In the genomic region with DNA sequence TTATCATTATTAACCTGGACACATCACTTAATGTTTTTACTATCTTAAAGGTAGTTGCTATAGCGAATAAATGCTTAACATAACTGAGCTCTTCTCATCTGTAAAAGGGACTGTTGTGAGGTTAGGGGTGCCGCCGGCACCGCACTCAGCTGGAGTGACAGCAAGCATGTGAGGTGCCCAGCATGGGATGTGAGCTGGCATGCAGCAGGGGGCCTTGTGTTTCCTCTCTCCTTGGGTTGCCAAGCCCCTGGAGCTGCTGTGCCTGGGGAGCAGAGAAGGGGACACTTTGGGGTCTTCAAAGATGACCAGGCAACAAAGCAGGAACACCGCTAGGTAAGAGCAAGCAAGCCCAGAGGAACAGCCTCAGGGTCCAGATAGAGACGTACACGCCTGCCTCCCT, we compare ENCODE assay signal across 11 cellular contexts. TPM values are rescaled to one million over a fixed set of nuclear protein-coding genes. Genes with fewer than 3 reads are reported as not detected.
DNase-seq lines count a peak whose midpoint lies in the region; ATAC-seq, FAIRE-seq and TF ChIP-seq lines count a peak whose summit lies in the region.
"Had no signal": no experiment of that assay in that cellular context is flagged by ENCODE, and none has a peak within 500 bp of the region (broad histone marks: within the 10 kb centered on the region; RNA-seq: fewer than 3 reads in every experiment).

No MANE protein-coding gene starts in this region.

- H3K27me3 ChIP-seq in BLaER1, result 0 out of 2 replicates have a peak, but pooled peaks cover 3% of the 10 kb centered on the region
- no peaks in the 10 kb centered on the region for H3K27me3 ChIP-seq in Peyer's patch
- H3K27me3 ChIP-seq in H1 (replicated peaks in 1 of 4; ENCODE audit: control insufficient read depth in 3 of 4, extremely low read depth in 1 of 4, insufficient read depth in 3 of 4, low read length in 3 of 4), result peaks cover 1 to 13% (median 9%) of the 10 kb centered on the region in 4 experiments; a peak in 6 of 7 replicates
- H3K27me3 ChIP-seq in ovary, result no peaks in the 10 kb centered on the region
- no peaks in the 10 kb centered on the region for H3K27me3 ChIP-seq in Caco-2 (replicated peaks; ENCODE audit: control insufficient read depth, insufficient read depth, low read length)
- H3K27me3 ChIP-seq in testis, result no peaks in the 10 kb centered on the region

- no peak overlapping the region for H3K4ac ChIP-seq in H1 (replicated peaks; ENCODE audit: insufficient read length, low read depth, low read length)

- no peak for FAIRE-seq in H1 (lab: Jason Lieb, UNC)
- FAIRE-seq: bronchial epithelial cell had no signal

- H3K56ac ChIP-seq in H1 (replicated peaks; ENCODE audit: insufficient read length, low read depth, low read length), result no peak overlapping the region

- peaks cover 0 to 11% of the 10 kb centered on the region in 2 experiments; a peak in 1 of 4 replicates for H3K79me2 ChIP-seq in H1 (ENCODE audit: control insufficient read depth in 1 of 2, insufficient read depth in 2 of 2, low read length in 2 of 2)

- peak overlapping the region; percentile 53; the same call in 1 of the 2 replicates for H2BK15ac ChIP-seq in H1 (ENCODE audit: low read length)

- no peak overlapping the region for H3K27ac Mint-ChIP-seq in Caco-2 (ENCODE audit: unreplicated experiment)

- no peak overlapping the region for H2BK120ac ChIP-seq in H1 (replicated peaks; ENCODE audit: low read depth, low read length)

- 72% methylated on average over 7 of the region's 7 CpGs; no CpG with 5 or more reads in 1 of the 2 experiments for WGBS in H1 (ENCODE audit: extremely low coverage in 1 of 2, insufficient coverage in 1 of 2, insufficient read length in 1 of 2, insufficient replicate concordance in 2 of 2, low coverage in 1 of 2, low lambda C conversion rate in 2 of 2, missing lambda C conversion rate in 1 of 2), 2 experiments
- WGBS in ovary, 3 donors, result 77 to 89% (median 85%) methylated on average over 7 of the region's 7 CpGs
- 82 to 90% methylated on average over 7 of the region's 7 CpGs for WGBS in testis, 2 donors

- H3K9me3 ChIP-seq in BLaER1, result no peaks in the 10 kb centered on the region
- no peaks in the 10 kb centered on the region for H3K9me3 ChIP-seq in Peyer's patch
- no peaks in the 10 kb centered on the region for H3K9me3 ChIP-seq in H1 (ENCODE audit: insufficient read depth in 2 of 2, low read depth in 1 of 2, low read length in 1 of 2)
- H3K9me3 ChIP-seq in ovary, result no peaks in the 10 kb centered on the region
- no peaks in the 10 kb centered on the region for H3K9me3 ChIP-seq in Caco-2
- H3K9me3 ChIP-seq in testis, result no peaks in the 10 kb centered on the region

- H3K4me3 ChIP-seq in BLaER1 (no peak overlapping the region), Peyer's patch (no peak overlapping the region), H1 (ENCODE audit: extremely low read depth in 1 of 4, insufficient read depth in 2 of 4, low read depth in 3 of 4, low read length in 4 of 4) (no peak overlapping the region), ovary (no peak overlapping the region), Caco-2 (ENCODE audit: low read depth, low read length) (no peak overlapping the region), testis (no peak overlapping the region)
- H3K4me3 ChIP-seq: lung, SK-N-MC had no signal

- H4K91ac ChIP-seq in H1 (replicated peaks; ENCODE audit: insufficient read length, low read length), result peak overlapping the region; percentile 29

- no peak overlapping the region for H3K18ac ChIP-seq in H1 (ENCODE audit: extremely low read depth, low read length)

- H3K23ac ChIP-seq in H1 (ENCODE audit: insufficient read length), result no peak overlapping the region

- H3K27ac ChIP-seq in BLaER1 (no peak overlapping the region), Peyer's patch (peak overlapping the region; percentile 58 to 90 (median 82)), H1 (ENCODE audit: low read depth, low read length) (no peak overlapping the region), ovary (peak overlapping the region; percentile 44 to 92), testis (no peak overlapping the region)
- H3K27ac ChIP-seq: SK-N-MC had no signal

- intact Hi-C loops in ovary (cut with DNase I), result no loop called here
- intact Hi-C loops in Caco-2 (cut with micrococcal nuclease; ENCODE audit: unreplicated experiment), result no loop called here
- intact Hi-C loops in testis (cut with DNase I; ENCODE audit: low total_unique reads), result no loop called here

- H3K4me2 ChIP-seq in BLaER1 (peak overlapping the region; percentile 99; the same call in 1 of the 2 replicates), H1 (ENCODE audit: insufficient read depth in 1 of 2, low read depth in 2 of 2, low read length in 2 of 2) (0 out of 4 replicates have a peak overlapping the region, but pooled peaks of 1 of the 2 experiments have one; percentile 10)

- 0 out of 2 replicates have a peak overlapping the region, but pooled peaks have one; percentile 88 for H2BK5ac ChIP-seq in H1 (ENCODE audit: low read depth, low read length)

- H3K9ac ChIP-seq in BLaER1, result no peak overlapping the region
- no peak overlapping the region for H3K9ac ChIP-seq in H1 (replicated peaks in 1 of 4; ENCODE audit: extremely low read depth in 1 of 4, low read depth in 3 of 4, low read length in 3 of 4)

- H2BK20ac ChIP-seq in H1 (ENCODE audit: low read length), result no peak overlapping the region

- peaks cover 21% of the 10 kb centered on the region for H4K20me1 ChIP-seq in BLaER1
- H4K20me1 ChIP-seq in H1 (replicated peaks in 1 of 2; ENCODE audit: control insufficient read depth in 1 of 2, insufficient read depth in 2 of 2, low read length in 2 of 2), result peaks cover 0 to 10% of the 10 kb centered on the region in 2 experiments

- no peak overlapping the region for H3K4me3 Mint-ChIP-seq in Caco-2 (ENCODE audit: unreplicated experiment)

- no peaks in the 10 kb centered on the region for H3K9me3 Mint-ChIP-seq in Caco-2 (ENCODE audit: unreplicated experiment)

- no peak for ATAC-seq in GM19324 (IDR thresholded peaks at IDR 0.05; ENCODE audit: low FRiP score, unreplicated experiment)

- H3K4me1 Mint-ChIP-seq in Caco-2 (ENCODE audit: low read depth, unreplicated experiment), result peaks cover 7% of the 10 kb centered on the region

- CTCF ChIA-PET in H1 (lab: Charles Lee; ENCODE audit: partially characterized antibody), result interaction anchor here (0.8 to 17.4 kb wide), 5 partner anchors 14 to 43 kb away, joined by 3 to 213 read pairs (median 5); partner anchors contain the start of gene MEAF6
- CTCF ChIA-PET in Caco-2 (lab: Charles Lee), result interaction anchor here (0.6 kb wide), 1 partner anchor 13 kb away, joined by 3 read pairs; no protein-coding TSS in a partner anchor

- H3K36me3 Mint-ChIP-seq in Caco-2 (ENCODE audit: insufficient read depth, unreplicated experiment), result peaks cover 17% of the 10 kb centered on the region

- no peak for TF ChIP-seq POLR2A in Peyer's patch (IDR thresholded peaks at IDR 0.05)
- TF ChIP-seq POLR2A in H1 (IDR thresholded peaks at IDR 0.05; ENCODE audit: control extremely low read depth in 1 of 2, low read depth in 2 of 2, low read length in 2 of 2), result no peak
- TF ChIP-seq POLR2A in ovary (IDR thresholded peaks at IDR 0.05), result no peak
- no peak for TF ChIP-seq POLR2A in testis (IDR thresholded peaks at IDR 0.05)

- no peak overlapping the region for H4K5ac ChIP-seq in H1 (ENCODE audit: insufficient read length, low read depth, low read length)

- DNase-seq in Peyer's patch (peak in 1 of 3 donors; percentile 48), H1 (ENCODE audit: low read depth in 1 of 2, low spot score in 2 of 2) (no peak), ovary (no peak), Caco-2 (no peak), testis (no peak), OCI-M1 (lab: John Stamatoyannopoulos, UW) (no peak)

- no peaks in the 10 kb centered on the region for H3K27me3 Mint-ChIP-seq in Caco-2 (ENCODE audit: insufficient read depth, unreplicated experiment)

- H3K36me3 ChIP-seq in BLaER1, result peaks cover 4% of the 10 kb centered on the region; the same call in 1 of the 2 replicates
- peaks cover 0 to 7% (median 0%) of the 10 kb centered on the region in 3 donors for H3K36me3 ChIP-seq in Peyer's patch
- no peaks in the 10 kb centered on the region; a peak in 1 of 8 replicates for H3K36me3 ChIP-seq in H1 (ENCODE audit: control insufficient read depth in 2 of 4, insufficient read depth in 4 of 4, low read length in 3 of 4)
- H3K36me3 ChIP-seq in ovary, result no peaks in the 10 kb centered on the region
- no peaks in the 10 kb centered on the region; the same call in 1 of the 2 replicates for H3K36me3 ChIP-seq in Caco-2 (ENCODE audit: control insufficient read depth, insufficient read depth, low read length)
- H3K36me3 ChIP-seq in testis (ENCODE audit: low read depth, missing control alignments), result no peaks in the 10 kb centered on the region

- TF ChIP-seq CTCF in Peyer's patch (IDR thresholded peaks at IDR 0.05), result no peak
- TF ChIP-seq CTCF in H1 (IDR thresholded peaks at IDR 0.05; ENCODE audit: control extremely low read depth in 1 of 3, insufficient read depth in 1 of 3, low read depth in 1 of 3, low read length in 3 of 3), result no peak
- TF ChIP-seq CTCF in ovary (IDR thresholded peaks at IDR 0.05), result no peak
- TF ChIP-seq CTCF in Caco-2 (IDR thresholded peaks at IDR 0.05; ENCODE audit: insufficient read depth in 1 of 2, low read depth in 1 of 2, low read length in 1 of 2, severe bottlenecking in 1 of 2, unreplicated experiment in 1 of 2), result no peak
- no peak for TF ChIP-seq CTCF in testis (IDR thresholded peaks at IDR 0.05)

- H3K14ac ChIP-seq in H1 (ENCODE audit: insufficient read length), result no peak overlapping the region

- peak overlapping the region; percentile 94; the same call in 1 of the 2 replicates for H2BK12ac ChIP-seq in H1 (ENCODE audit: low read depth, low read length)

- TF ChIP-seq EP300 in H1 (IDR thresholded peaks at IDR 0.05; ENCODE audit: borderline replicate concordance in 1 of 2, low read depth in 2 of 2, low read length in 2 of 2) (no peak), ovary (IDR thresholded peaks at IDR 0.05) (no peak)

- H3K4me1 ChIP-seq in BLaER1 (peaks cover 49% of the 10 kb centered on the region), Peyer's patch (peaks cover 0 to 53% (median 3%) of the 10 kb centered on the region in 4 donors), H1 (replicated peaks in 1 of 4; ENCODE audit: control insufficient read depth in 3 of 4, insufficient read depth in 4 of 4, low read length in 3 of 4) (peaks cover 6 to 46% (median 28%) of the 10 kb centered on the region in 4 experiments), ovary (ENCODE audit: insufficient read depth) (peaks cover 27% of the 10 kb centered on the region), Caco-2 (peaks cover 8% of the 10 kb centered on the region; the same call in 1 of the 2 replicates), testis (peaks cover 38% of the 10 kb centered on the region)

- H2AK5ac ChIP-seq in H1 (ENCODE audit: low read depth, low read length), result no peak overlapping the region; the same call in 1 of the 2 replicates

- peaks cover 8% of the 10 kb centered on the region for H3K23me2 ChIP-seq in H1 (ENCODE audit: low read depth, low read length)

- BruUV-seq in Caco-2 (replicated peaks; lab: Mats Ljungman, UMichigan), result no TSS peak

- H4K8ac ChIP-seq in H1 (ENCODE audit: extremely low read depth, insufficient read depth, low read length), result no peak overlapping the region; the same call in 1 of the 2 replicates

- no peak for TF ChIP-seq RAD21 in H1 (IDR thresholded peaks at IDR 0.05 in 1 of 2, conservative IDR thresholded peaks at IDR 0.05 in 1 of 2; ENCODE audit: low read depth in 2 of 2, low read length in 2 of 2)

- H3K79me1 ChIP-seq in H1 (ENCODE audit: low read depth, low read length), result no peaks in the 10 kb centered on the region; the same call in 1 of the 2 replicates

- POLR2A ChIA-PET in H1 (lab: Charles Lee; ENCODE audit: partially characterized antibody), result interaction anchor here (1.4 to 3.3 kb wide), 3 partner anchors 15 to 33 kb away, joined by 3 to 12 read pairs (median 4); no protein-coding TSS in a partner anchor
- POLR2A ChIA-PET in Caco-2 (lab: Charles Lee), result no interaction called here

- no peak overlapping the region for H2AFZ ChIP-seq in H1 (ENCODE audit: low read length)

RNA-seq across cellular contexts. Expression of gene ZC3H12A, which starts 2.1 kb away (rescaled TPM):
- total RNA-seq in Peyer's patch (10 to 100 TPM; 29.7 to 37.0 (median 33.4) TPM), ovary (10 to 100 TPM in 3 of 7 donors, 1 to 10 TPM in 4; 5.4 to 86.6 (median 7.2) TPM), Caco-2 (2022) (4.7 and 4.9 TPM in 2 replicates), testis (1 to 10 TPM; 8.2 to 9.0 TPM)
- 7.4 TPM in 2 replicates for total RNA-seq in H1 (2021; fragmentation: NEBNext Ultra II Directional; extraction: Animal tissue kit (Norgen Biotek cat#: 25700))
- polyA plus RNA-seq in H1 (2011; rRNA removed) (10.0 and 13.7 TPM in 2 replicates), ovary (1 to 10 TPM; 1.4 to 3.6 TPM), testis (ENCODE audit: insufficient read depth, low read depth, low replicate concordance) (6.3 TPM)
- polyA plus RNA-seq in H1 (2011; cell fraction: cytosol; rRNA removed), result 8.1 TPM
- 20.1 TPM for polyA plus RNA-seq in H1 (2011; cell fraction: nucleus; rRNA removed)
- 5.6 to 7.4 TPM (median 6.7 TPM) in 4 replicates for polyA plus RNA-seq in H1 (2012, experiment 1 of 2)
- 6.9 TPM for polyA plus RNA-seq in H1 (2012, experiment 2 of 2)
- polyA plus RNA-seq in H1 (2013, experiment 1 of 2), result 4.6 TPM
- polyA plus RNA-seq in H1 (2013, experiment 2 of 2), result 4.4 TPM
- 4.1 and 7.6 TPM in 2 replicates for polyA minus RNA-seq in H1 (2011; rRNA and poly(A)+ RNA removed)
- polyA minus RNA-seq in H1 (2011; cell fraction: cytosol; rRNA and poly(A)+ RNA removed), result 3.1 TPM
- 5.9 TPM for polyA minus RNA-seq in H1 (2011; cell fraction: nucleus; rRNA and poly(A)+ RNA removed)

RNA-seq across cellular contexts. Expression of gene MEAF6, which starts 42.3 kb away (rescaled TPM):
- 10 to 100 TPM; 26.9 to 81.7 (median 54.7) TPM for total RNA-seq in Peyer's patch
- 36.9 and 38.8 TPM in 2 replicates for total RNA-seq in H1 (2021; fragmentation: NEBNext Ultra II Directional; extraction: Animal tissue kit (Norgen Biotek cat#: 25700))
- polyA plus RNA-seq in H1 (2011; rRNA removed), result 12.7 and 23.0 TPM in 2 replicates
- 25.2 TPM for polyA plus RNA-seq in H1 (2011; cell fraction: cytosol; rRNA removed)
- polyA plus RNA-seq in H1 (2011; cell fraction: nucleus; rRNA removed), result 11.0 TPM
- polyA plus RNA-seq in H1 (2012, experiment 1 of 2), result 29.3 to 41.8 TPM (median 33.7 TPM) in 4 replicates
- 14.8 TPM for polyA plus RNA-seq in H1 (2012, experiment 2 of 2)
- polyA plus RNA-seq in H1 (2013, experiment 1 of 2), result 26.5 TPM
- 27.5 TPM for polyA plus RNA-seq in H1 (2013, experiment 2 of 2)
- polyA minus RNA-seq in H1 (2011; rRNA and poly(A)+ RNA removed), result 10.3 and 12.0 TPM in 2 replicates
- 9.3 TPM for polyA minus RNA-seq in H1 (2011; cell fraction: cytosol; rRNA and poly(A)+ RNA removed)
- 10.8 TPM for polyA minus RNA-seq in H1 (2011; cell fraction: nucleus; rRNA and poly(A)+ RNA removed)
- total RNA-seq in ovary, result 10 to 100 TPM; 38.7 to 71.3 (median 64.1) TPM
- polyA plus RNA-seq in ovary, result 100 to 1,000 TPM in 1 of 2 donors, 10 to 100 TPM in 1; 62.1 to 108 TPM
- total RNA-seq in Caco-2 (2022), result 36.8 and 38.3 TPM in 2 replicates
- 100 to 1,000 TPM; 134 to 140 TPM for total RNA-seq in testis
- 132 TPM for polyA plus RNA-seq in testis (ENCODE audit: insufficient read depth, low read depth, low replicate concordance)

Comparison
In these comparisons a context has a peak if more than half of its experiments do, and no peak if none do; other contexts are left out.
1. H3K27ac ChIP-seq: peak in Peyer's patch (4 of 4) and ovary (2 of 2); none in BLaER1 (single experiment), H1 (single experiment) and testis (0 of 2).